1 cellular context compared by ENCODE assay signal in the genomic region with DNA sequence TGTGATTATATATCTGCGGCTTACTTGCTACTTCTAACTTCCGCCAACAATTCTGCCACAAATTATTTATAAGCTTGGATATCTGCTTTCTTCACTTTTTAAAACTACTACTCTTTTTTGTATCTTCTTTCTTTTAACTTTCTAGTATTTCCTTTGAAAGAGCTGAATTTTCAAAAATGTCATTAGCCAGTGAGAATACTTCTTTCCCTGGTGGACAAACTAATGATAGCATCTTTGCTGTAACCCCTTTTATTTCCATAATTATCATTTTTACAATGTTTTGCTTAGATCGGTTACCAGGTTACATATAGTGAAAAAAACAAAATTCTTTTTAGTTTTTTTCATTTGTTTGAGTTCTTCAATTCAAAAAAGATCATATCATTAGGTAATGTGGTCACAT.
TF ChIP-seq lines count a peak whose summit lies in the region.

No MANE protein-coding gene starts in this region.

TF ChIP-seq in SK-N-SH, 30 proteins besides CTCF, POLR2A, EP300 and RAD21 (continued from another document):
- TF ChIP-seq, protein P1, sequence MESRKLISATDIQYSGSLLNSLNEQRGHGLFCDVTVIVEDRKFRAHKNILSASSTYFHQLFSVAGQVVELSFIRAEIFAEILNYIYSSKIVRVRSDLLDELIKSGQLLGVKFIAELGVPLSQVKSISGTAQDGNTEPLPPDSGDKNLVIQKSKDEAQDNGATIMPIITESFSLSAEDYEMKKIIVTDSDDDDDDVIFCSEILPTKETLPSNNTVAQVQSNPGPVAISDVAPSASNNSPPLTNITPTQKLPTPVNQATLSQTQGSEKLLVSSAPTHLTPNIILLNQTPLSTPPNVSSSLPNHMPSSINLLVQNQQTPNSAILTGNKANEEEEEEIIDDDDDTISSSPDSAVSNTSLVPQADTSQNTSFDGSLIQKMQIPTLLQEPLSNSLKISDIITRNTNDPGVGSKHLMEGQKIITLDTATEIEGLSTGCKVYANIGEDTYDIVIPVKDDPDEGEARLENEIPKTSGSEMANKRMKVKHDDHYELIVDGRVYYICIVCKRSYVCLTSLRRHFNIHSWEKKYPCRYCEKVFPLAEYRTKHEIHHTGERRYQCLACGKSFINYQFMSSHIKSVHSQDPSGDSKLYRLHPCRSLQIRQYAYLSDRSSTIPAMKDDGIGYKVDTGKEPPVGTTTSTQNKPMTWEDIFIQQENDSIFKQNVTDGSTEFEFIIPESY (IDR thresholded peaks at IDR 0.05; ENCODE audit: borderline replicate concordance, low read depth) = no peak
- TF ChIP-seq PBX3 (IDR thresholded peaks at IDR 0.05) = no peak
- TF ChIP-seq MXI1 (IDR thresholded peaks at IDR 0.05; ENCODE audit: low read depth, low read length) = no peak
- TF ChIP-seq REST (IDR thresholded peaks at IDR 0.05; ENCODE audit: low read depth, low read length) = no peak
- TF ChIP-seq, protein P2, sequence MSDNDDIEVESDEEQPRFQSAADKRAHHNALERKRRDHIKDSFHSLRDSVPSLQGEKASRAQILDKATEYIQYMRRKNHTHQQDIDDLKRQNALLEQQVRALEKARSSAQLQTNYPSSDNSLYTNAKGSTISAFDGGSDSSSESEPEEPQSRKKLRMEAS (IDR thresholded peaks at IDR 0.05; ENCODE audit: low read depth) = no peak
- TF ChIP-seq FOSL2 (IDR thresholded peaks at IDR 0.05; ENCODE audit: borderline replicate concordance, low read depth) = no peak
- TF ChIP-seq ELF1 (IDR thresholded peaks at IDR 0.05) = no peak
- TF ChIP-seq FOXM1 (IDR thresholded peaks at IDR 0.05; ENCODE audit: low read depth) = no peak
- TF ChIP-seq, protein P3, sequence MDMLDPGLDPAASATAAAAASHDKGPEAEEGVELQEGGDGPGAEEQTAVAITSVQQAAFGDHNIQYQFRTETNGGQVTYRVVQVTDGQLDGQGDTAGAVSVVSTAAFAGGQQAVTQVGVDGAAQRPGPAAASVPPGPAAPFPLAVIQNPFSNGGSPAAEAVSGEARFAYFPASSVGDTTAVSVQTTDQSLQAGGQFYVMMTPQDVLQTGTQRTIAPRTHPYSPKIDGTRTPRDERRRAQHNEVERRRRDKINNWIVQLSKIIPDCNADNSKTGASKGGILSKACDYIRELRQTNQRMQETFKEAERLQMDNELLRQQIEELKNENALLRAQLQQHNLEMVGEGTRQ (IDR thresholded peaks at IDR 0.05; ENCODE audit: borderline replicate concordance, low read depth, low read length) = no peak
- no peak for TF ChIP-seq FOXJ3 (CRISPR knock-in tag; IDR thresholded peaks at IDR 0.05)
- no peak for TF ChIP-seq YY1 (IDR thresholded peaks at IDR 0.05; ENCODE audit: low read depth)
